In the genomic region with DNA sequence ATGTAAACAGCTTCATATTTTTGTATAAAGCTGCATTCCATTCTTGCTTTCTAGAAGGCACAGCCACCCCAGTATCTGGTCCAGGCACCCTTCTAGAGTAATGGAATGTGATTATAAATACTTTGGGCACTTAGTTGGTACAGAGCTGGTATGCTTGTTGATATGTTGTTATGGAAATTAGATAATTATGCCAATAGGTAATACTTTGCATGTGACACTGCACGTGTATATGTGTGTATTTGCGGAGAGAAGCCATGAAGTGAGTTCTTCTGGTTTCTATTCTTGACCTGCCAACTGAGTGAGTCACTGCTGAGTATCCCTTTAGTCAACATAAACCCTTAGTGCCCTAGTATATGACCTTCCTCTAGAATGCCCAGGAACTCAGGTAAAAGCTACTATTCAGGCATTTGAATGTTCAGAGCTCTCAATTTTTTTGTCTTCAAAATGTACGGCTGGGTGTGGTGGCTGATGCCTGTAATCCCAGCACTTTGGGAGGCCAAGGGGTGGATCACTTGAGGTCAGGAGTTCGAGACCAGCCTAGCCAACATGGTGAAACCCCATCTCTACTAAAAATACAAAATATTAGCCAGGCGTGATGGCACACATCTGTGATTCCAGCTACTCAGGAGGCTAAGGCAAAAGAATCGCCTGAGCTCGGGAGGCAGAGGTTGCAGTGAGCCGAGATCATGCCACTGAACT, we compare ENCODE assay signal across 11 cellular contexts. TPM values are rescaled to one million over a fixed set of nuclear protein-coding genes. Genes with fewer than 3 reads are reported as not detected.
DNase-seq lines count a peak whose midpoint lies in the region; ATAC-seq, FAIRE-seq and TF ChIP-seq lines count a peak whose summit lies in the region.
"Had no signal": no experiment of that assay in that cellular context is flagged by ENCODE, and none has a peak within 500 bp of the region (broad histone marks: within the 10 kb centered on the region; RNA-seq: fewer than 3 reads in every experiment).

No MANE protein-coding gene starts in this region.

- 80% methylated on average over 1 of the region's 8 CpGs; no CpG with 5 or more reads in 1 of the 2 experiments for WGBS in IMR-90 (ENCODE audit: extremely low coverage in 2 of 2, insufficient read length in 1 of 2), 2 experiments

- no peaks in the 10 kb centered on the region for H3K36me3 Mint-ChIP-seq in glutamatergic neuron (ENCODE audit: unreplicated experiment)

- peak overlapping the region; percentile 61; the same call in 1 of the 2 replicates for H3K18ac ChIP-seq in IMR-90 (ENCODE audit: low read depth, low read length)

- POLR2A ChIA-PET in IMR-90 (lab: Charles Lee; ENCODE audit: unreplicated experiment): no interaction called here

- no peaks in the 10 kb centered on the region for H3K9me3 Mint-ChIP-seq in glutamatergic neuron (ENCODE audit: unreplicated experiment)

- no TSS peak for BruUV-seq in IMR-90 (replicated peaks; lab: Mats Ljungman, UMichigan)

- H3K56ac ChIP-seq in IMR-90 (ENCODE audit: extremely low read depth, insufficient read depth, low read length): no peak overlapping the region

- TF ChIP-seq RAD21 in IMR-90 (IDR thresholded peaks at IDR 0.05; ENCODE audit: low read length): no peak

- H3K27ac Mint-ChIP-seq in glutamatergic neuron (ENCODE audit: unreplicated experiment): no peak overlapping the region

- peak overlapping the region; percentile 30; the same call in 1 of the 2 replicates for H3K4me2 ChIP-seq in IMR-90 (ENCODE audit: low read depth, low read length)

- H3K4me3 ChIP-seq in ACC112 (ENCODE audit: low read depth, low read length): no peak overlapping the region
- H3K4me3 ChIP-seq in IMR-90 (ENCODE audit: insufficient read depth, low read depth, low read length): no peak overlapping the region
- H3K4me3 ChIP-seq in bronchial epithelial cell (ENCODE audit: low read depth, low read length): no peak overlapping the region
- H3K4me3 ChIP-seq in WERI-Rb-1 (ENCODE audit: low read depth, low read length): no peak overlapping the region
- H3K4me3 ChIP-seq: spleen had no signal

- no peak for FAIRE-seq in bronchial epithelial cell (lab: Jason Lieb, UNC)

- peaks cover 4% of the 10 kb centered on the region for H3K4me1 Mint-ChIP-seq in glutamatergic neuron (ENCODE audit: low read depth, unreplicated experiment)

- H3K36me3 ChIP-seq in ACC112 (ENCODE audit: insufficient read depth, low read length) (no peaks in the 10 kb centered on the region), IMR-90 (ENCODE audit: control insufficient read depth, insufficient read depth, low read length) (no peaks in the 10 kb centered on the region), bronchial epithelial cell (ENCODE audit: control insufficient read depth, insufficient read depth, low read length) (no peaks in the 10 kb centered on the region), WERI-Rb-1 (no peaks in the 10 kb centered on the region)
- H3K36me3 ChIP-seq: spleen had no signal

- no peak overlapping the region for H3K9ac ChIP-seq in IMR-90 (ENCODE audit: low read depth, low read length)

- H2BK20ac ChIP-seq in IMR-90 (ENCODE audit: low read depth, low read length): peak overlapping the region; percentile 69; the same call in 1 of the 2 replicates

- no peaks in the 10 kb centered on the region for H3K9me3 ChIP-seq in IMR-90 (ENCODE audit: control insufficient read depth, insufficient read depth, low read length)
- H3K9me3 ChIP-seq in WERI-Rb-1 (ENCODE audit: severe bottlenecking): no peaks in the 10 kb centered on the region
- H3K9me3 ChIP-seq: spleen had no signal

- CTCF ChIA-PET in IMR-90 (lab: Yijun Ruan, JAX): interaction anchor here (1.7 kb wide), 1 partner anchor 14 kb away, joined by 6 read pairs; no protein-coding TSS in a partner anchor

- peak overlapping the region; percentile 58; the same call in 1 of the 3 replicates for H2BK15ac ChIP-seq in IMR-90 (ENCODE audit: low read depth, low read length)

- DNase-seq in IMR-90: peak; percentile 91
- DNase-seq in bronchial epithelial cell (ENCODE audit: low read depth): peak; percentile 97
- peak; percentile 15 for DNase-seq in islet precursor cell
- no peak for DNase-seq in glutamatergic neuron
- DNase-seq in kidney glomerular epithelial cell (lab: John Stamatoyannopoulos, UW): no peak
- DNase-seq in WERI-Rb-1: no peak
- DNase-seq: activated CD4-positive, alpha-beta T cell treated with anti-CD3 and anti-CD28 coated beads, Interleukin-2, amount 50 U/mL, for 48 hours; NCI-H2171; spleen had no signal

- no peak for TF ChIP-seq POLR2A in IMR-90 (IDR thresholded peaks at IDR 0.05; ENCODE audit: low read depth, low read length)

- H4K20me1 ChIP-seq in IMR-90 (ENCODE audit: insufficient read depth, low read length): no peaks in the 10 kb centered on the region

- H3K9me1 ChIP-seq in IMR-90 (ENCODE audit: insufficient read depth, low read length): peaks cover 9% of the 10 kb centered on the region; the same call in 1 of the 2 replicates

- intact Hi-C loops in IMR-90 (cut with micrococcal nuclease): no loop called here

- H4K91ac ChIP-seq in IMR-90 (ENCODE audit: insufficient read depth, low read depth, low read length): peak overlapping the region; percentile 75

- H3K4ac ChIP-seq in IMR-90 (ENCODE audit: low read depth, low read length): peak overlapping the region; percentile 70

- H4K5ac ChIP-seq in IMR-90 (ENCODE audit: low read depth, low read length): peak overlapping the region; percentile 19; the same call in 1 of the 2 replicates

- peak overlapping the region; percentile 2 for H2AFZ ChIP-seq in ACC112 (ENCODE audit: low read length, unreplicated experiment)
- no peak overlapping the region for H2AFZ ChIP-seq in IMR-90 (replicated peaks; ENCODE audit: low read length, poor library complexity)

- H3K27me3 ChIP-seq in ACC112 (ENCODE audit: insufficient read depth, low read length) (no peaks in the 10 kb centered on the region), IMR-90 (ENCODE audit: control insufficient read depth, insufficient read depth, low read length) (no peaks in the 10 kb centered on the region), bronchial epithelial cell (ENCODE audit: control insufficient read depth, insufficient read depth, low read length) (no peaks in the 10 kb centered on the region), WERI-Rb-1 (ENCODE audit: insufficient read depth, low read depth, severe bottlenecking) (no peaks in the 10 kb centered on the region)
- H3K27me3 ChIP-seq: spleen had no signal

- no peaks in the 10 kb centered on the region for H3K79me1 ChIP-seq in IMR-90 (ENCODE audit: low read depth in 1 of 2, low read length in 2 of 2)

- dilution Hi-C loops in IMR-90 (cut with HindIII; ENCODE audit: low sequenced_read_pairs, unreplicated experiment): no loop called here

- peak overlapping the region; percentile 83 for H2BK5ac ChIP-seq in IMR-90 (ENCODE audit: low read depth, low read length, poor library complexity, severe bottlenecking)

- ATAC-seq in IMR-90 (ENCODE audit: low read depth): peak; percentile 89
- no peak for ATAC-seq in GM19351 (IDR thresholded peaks at IDR 0.05; ENCODE audit: unreplicated experiment)

- no peak overlapping the region for H2AK9ac ChIP-seq in IMR-90 (replicated peaks; ENCODE audit: low read depth, low read length, poor library complexity)

- H3K4me1 ChIP-seq in ACC112 (ENCODE audit: control insufficient read depth, insufficient read depth, low read length, unreplicated experiment) (peaks cover 20% of the 10 kb centered on the region), IMR-90 (ENCODE audit: control insufficient read depth, insufficient read depth, low read length) (peaks cover under 1% of the 10 kb centered on the region; the same call in 1 of the 2 replicates)

- peak overlapping the region; percentile 90 for H2BK120ac ChIP-seq in IMR-90 (ENCODE audit: low read depth, low read length)

- in situ Hi-C loops in IMR-90 (cut with MboI; ENCODE audit: low sequenced_read_pairs): no loop called here

- peak overlapping the region in 1 of 2 experiments; percentile 53; a peak in 2 of 4 replicates for H4K8ac ChIP-seq in IMR-90 (ENCODE audit: low read depth in 2 of 2, low read length in 2 of 2)

- no peaks in the 10 kb centered on the region for H3K79me2 ChIP-seq in ACC112 (ENCODE audit: control insufficient read depth, insufficient read depth, low read length, unreplicated experiment)

- H3K27ac ChIP-seq in ACC112 (ENCODE audit: low read depth, low read length): peak overlapping the region; percentile 45; the same call in 1 of the 2 replicates
- H3K27ac ChIP-seq in IMR-90 (ENCODE audit: insufficient read depth, low read length): peak overlapping the region; percentile 48; the same call in 1 of the 2 replicates
- H3K27ac ChIP-seq in WERI-Rb-1: no peak overlapping the region
- H3K27ac ChIP-seq: spleen had no signal

- no peaks in the 10 kb centered on the region for H3K27me3 Mint-ChIP-seq in glutamatergic neuron (ENCODE audit: unreplicated experiment)

- no peak overlapping the region for H3K4me3 Mint-ChIP-seq in glutamatergic neuron (ENCODE audit: unreplicated experiment)

- no peak for TF ChIP-seq CTCF in IMR-90 (conservative IDR thresholded peaks at IDR 0.05; ENCODE audit: low read depth, low read length)
- TF ChIP-seq CTCF in bronchial epithelial cell (IDR thresholded peaks at IDR 0.05; ENCODE audit: insufficient read depth, low read length, severe bottlenecking): no peak
- no peak for TF ChIP-seq CTCF in glutamatergic neuron (IDR thresholded peaks at IDR 0.05; ENCODE audit: partially characterized antibody, unreplicated experiment)
- no peak for TF ChIP-seq CTCF in WERI-Rb-1 (IDR thresholded peaks at IDR 0.05; ENCODE audit: low read depth, low read length)

- no peak overlapping the region for H3K14ac ChIP-seq in IMR-90 (replicated peaks; ENCODE audit: low read depth, low read length)

- peak overlapping the region; percentile 88 for H2AK5ac ChIP-seq in IMR-90 (ENCODE audit: low read depth, low read length)

- no peak overlapping the region for H3K23ac ChIP-seq in IMR-90 (ENCODE audit: low read depth, low read length)

RNA-seq across cellular contexts. Expression of gene TCP11L2, which starts 6.2 kb away (rescaled TPM):
- total RNA-seq in IMR-90 (2012; rRNA removed): 26.4 and 32.8 TPM in 2 replicates
- polyA plus RNA-seq in IMR-90 (2012; rRNA removed): 6.0 and 7.3 TPM in 2 replicates
- 2.3 and 3.3 TPM in 2 replicates for polyA plus RNA-seq in IMR-90 (2012; cell fraction: cytosol; rRNA removed)
- 3.4 and 22.1 TPM in 2 replicates for polyA plus RNA-seq in IMR-90 (2012; cell fraction: nucleus; rRNA removed; ENCODE audit: low replicate concordance)
- total RNA-seq in bronchial epithelial cell: 31.6 and 43.9 TPM in 2 replicates
- 17.1 TPM for total RNA-seq in glutamatergic neuron (ENCODE audit: unreplicated experiment)

RNA-seq across cellular contexts. Expression of gene CKAP4, which starts 48.5 kb away (rescaled TPM):
- total RNA-seq in IMR-90 (2012; rRNA removed) (94.5 and 113 TPM in 2 replicates), bronchial epithelial cell (56.6 and 89.2 TPM in 2 replicates), glutamatergic neuron (ENCODE audit: unreplicated experiment) (87.0 TPM)
- polyA plus RNA-seq in IMR-90 (2012; rRNA removed): 282 and 297 TPM in 2 replicates
- polyA plus RNA-seq in IMR-90 (2012; cell fraction: cytosol; rRNA removed): 164 and 189 TPM in 2 replicates
- polyA plus RNA-seq in IMR-90 (2012; cell fraction: nucleus; rRNA removed; ENCODE audit: low replicate concordance): 79.4 and 107 TPM in 2 replicates

Comparison
In these comparisons a context has a peak if more than half of its experiments do, and no peak if none do; other contexts are left out.
1. DNase-seq: peak in IMR-90 (single experiment), bronchial epithelial cell (single experiment) and islet precursor cell (single experiment); none in glutamatergic neuron (single experiment), kidney glomerular epithelial cell (single experiment) and WERI-Rb-1 (single experiment).